In the genomic region with DNA sequence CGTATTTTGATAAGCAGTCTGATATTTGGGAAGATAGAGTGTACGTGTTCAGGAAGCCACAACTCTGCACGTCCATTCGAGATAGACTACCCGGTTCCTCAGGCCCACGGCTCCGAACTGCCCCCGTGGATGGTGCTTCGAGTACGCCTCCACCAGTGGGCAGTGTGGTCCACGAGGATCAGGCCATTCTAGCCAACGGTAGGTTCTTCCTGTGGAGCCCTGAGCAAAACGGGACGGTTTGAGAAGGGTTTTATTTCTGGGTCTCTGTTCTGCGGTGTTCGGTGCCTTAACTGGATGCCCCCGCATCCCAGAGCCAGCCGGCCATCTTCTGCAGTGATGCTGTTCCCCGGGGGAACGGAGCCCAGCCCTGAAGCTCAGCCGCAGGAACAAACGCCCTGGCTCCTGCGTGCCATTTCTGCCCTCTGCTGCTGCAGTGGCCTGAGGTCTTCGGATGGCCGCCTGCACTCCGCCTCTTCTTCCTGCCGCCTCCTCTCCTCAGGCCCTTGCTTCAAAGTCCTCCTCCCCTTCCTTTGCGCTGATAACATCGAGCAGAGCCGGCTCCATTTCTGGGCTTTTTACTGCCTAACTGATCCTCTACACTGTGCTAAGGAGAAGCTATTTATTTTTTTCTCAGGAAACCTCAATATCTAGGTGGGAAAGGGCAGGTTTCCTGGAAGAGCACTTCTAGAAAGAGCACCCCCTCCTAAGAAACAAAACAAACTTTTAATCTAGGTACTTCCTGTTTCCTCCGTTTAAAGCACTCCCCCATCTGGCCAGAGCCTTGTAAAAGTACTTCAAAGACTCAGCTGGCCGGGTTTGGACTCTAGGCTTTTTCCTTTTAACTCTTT, we compare ENCODE assay signal across 9 cellular contexts. TPM values are rescaled to one million over a fixed set of nuclear protein-coding genes. Genes with fewer than 3 reads are reported as not detected.
DNase-seq lines count a peak whose midpoint lies in the region; ATAC-seq, FAIRE-seq and TF ChIP-seq lines count a peak whose summit lies in the region.
"Had no signal": no experiment of that assay in that cellular context is flagged by ENCODE, and none has a peak within 500 bp of the region (broad histone marks: within the 10 kb centered on the region; RNA-seq: fewer than 3 reads in every experiment).

No MANE protein-coding gene starts in this region.

- peak; percentile 70 for DNase-seq in SIG-M5 treated with dmso at 0.1 percent for 504 hours (lab: John Stamatoyannopoulos, UW; ENCODE audit: unreplicated experiment)
- no peak for DNase-seq in SIG-M5 (lab: John Stamatoyannopoulos, UW)
- DNase-seq in SW480 (ENCODE audit: low spot score): peak; percentile 83
- DNase-seq in fibroblast of pulmonary artery (ENCODE audit: low read depth): peak; percentile 68
- DNase-seq in pancreas: no peak
- no peak for DNase-seq in D721Med (ENCODE audit: insufficient read length, low spot score)

- no peak overlapping the region for H3K4me3 ChIP-seq in fibroblast of pulmonary artery (replicated peaks; ENCODE audit: low read depth, low read length)
- H3K4me3 ChIP-seq in pancreas: no peak overlapping the region
- H3K4me3 ChIP-seq: BLaER1 had no signal

- H3K9me3 ChIP-seq in pancreas: peaks cover 0 to 4% (median 0%) of the 10 kb centered on the region in 4 donors

- peak overlapping the region in 2 of 4 donors; percentile 3 to 35 for H3K27ac ChIP-seq in pancreas
- H3K27ac ChIP-seq: BLaER1 had no signal

- H3K27me3 ChIP-seq in pancreas: no peaks in the 10 kb centered on the region
- H3K27me3 ChIP-seq: BLaER1 had no signal

- intact Hi-C loops in pancreas (cut with DNase I): no loop called here

- ATAC-seq in pancreas: peak in 3 of 4 donors; percentile 24 to 61 (median 47)
- no peak for ATAC-seq in GM18505 (IDR thresholded peaks at IDR 0.05; ENCODE audit: unreplicated experiment)
- no peak for ATAC-seq in HG03457 (IDR thresholded peaks at IDR 0.05; ENCODE audit: unreplicated experiment)

- TF ChIP-seq CTCF in fibroblast of pulmonary artery (IDR thresholded peaks at IDR 0.05; ENCODE audit: low read length, missing control alignments) (peak; percentile 30), pancreas (IDR thresholded peaks at IDR 0.05) (no peak), D721Med (IDR thresholded peaks at IDR 0.05; ENCODE audit: insufficient read depth, missing control alignments) (no peak)

- no peaks in the 10 kb centered on the region for H3K36me3 ChIP-seq in pancreas
- H3K36me3 ChIP-seq: BLaER1 had no signal

- FAIRE-seq in pancreas (lab: Jason Lieb, UNC) (no peak), D721Med (lab: Jason Lieb, UNC) (no peak)

- H3K4me1 ChIP-seq in pancreas: peaks cover 0 to 5% (median 0%) of the 10 kb centered on the region in 3 donors

- 74 to 78% methylated on average over 32 of the region's 32 CpGs for WGBS in pancreas, 2 donors

- TF ChIP-seq POLR2A in GM18505 (IDR thresholded peaks at IDR 0.05; ENCODE audit: borderline replicate concordance, extremely low read depth, insufficient read depth, insufficient read length): no peak

RNA-seq across cellular contexts. Expression of a gene that starts 36.2 kb away (rescaled TPM):
- total RNA-seq in pancreas: 1 to 10 TPM; 3.3 to 9.0 (median 6.0) TPM
- polyA plus RNA-seq in pancreas: 1 to 10 TPM; 3.5 to 7.2 TPM

Comparison
In these comparisons a context has a peak if more than half of its experiments do, and no peak if none do; other contexts are left out.
1. DNase-seq: peak in SIG-M5 treated with dmso at 0.1 percent for 504 hours (single experiment), SW480 (single experiment) and fibroblast of pulmonary artery (single experiment); none in SIG-M5 (single experiment), pancreas (0 of 6) and D721Med (single experiment).
2. ATAC-seq: peak in pancreas (3 of 4); none in GM18505 (single experiment) and HG03457 (single experiment).